26 cellular contexts compared by ENCODE assay signal in genomic region chr7:75987805-75988630, GRCh38. TPM values are rescaled to one million over a fixed set of nuclear protein-coding genes. Genes with fewer than 3 reads are reported as not detected.
DNase-seq lines count a peak whose midpoint lies in the region; ATAC-seq and TF ChIP-seq lines count a peak whose summit lies in the region.
"Had no signal": no experiment of that assay in that cellular context is flagged by ENCODE, and none has a peak within 500 bp of the region (broad histone marks: within the 10 kb centered on the region; RNA-seq: fewer than 3 reads in every experiment).

No MANE protein-coding gene starts in this region.

- H3K36me3 Mint-ChIP-seq in T-helper 17 cell (ENCODE audit: low read depth) = no peaks in the 10 kb centered on the region

- H3K4me1 ChIP-seq in cardiac muscle cell (ENCODE audit: low read depth) (peaks cover 18% of the 10 kb centered on the region), right atrium auricular region (peaks cover 0 to 36% of the 10 kb centered on the region in 2 donors), right lobe of liver (peaks cover 0 to 30% (median 8%) of the 10 kb centered on the region in 4 donors), thyroid gland (peaks cover 15 to 20% of the 10 kb centered on the region in 2 donors)
- H3K4me1 ChIP-seq: HAP-1, uterus had no signal

- no peak for TF ChIP-seq CTCF in cardiac muscle cell (IDR thresholded peaks at IDR 0.05; ENCODE audit: low read depth, low read length)
- TF ChIP-seq CTCF in right atrium auricular region (IDR thresholded peaks at IDR 0.05) = no peak
- TF ChIP-seq CTCF in right lobe of liver (IDR thresholded peaks at IDR 0.05) = no peak
- no peak for TF ChIP-seq CTCF in thyroid gland (IDR thresholded peaks at IDR 0.05)

- 76% methylated on average over 16 of the region's 33 CpGs for WGBS in right lobe of liver (ENCODE audit: insufficient coverage, low coverage, low lambda C conversion rate, missing lambda C conversion rate)
- WGBS in thyroid gland, 2 donors = 91 to 92% methylated on average over 27 to 30 of the region's 33 CpGs

- H3K27me3 ChIP-seq in cardiac muscle cell = no peaks in the 10 kb centered on the region
- no peaks in the 10 kb centered on the region for H3K27me3 ChIP-seq in right atrium auricular region
- H3K27me3 ChIP-seq in right lobe of liver = no peaks in the 10 kb centered on the region
- no peaks in the 10 kb centered on the region for H3K27me3 ChIP-seq in thyroid gland
- H3K27me3 ChIP-seq: ovary, uterus had no signal

- no peak overlapping the region for H3K4me3 Mint-ChIP-seq in T-helper 17 cell
- H3K4me3 Mint-ChIP-seq: activated T-cell treated with anti-CD3 and anti-CD28 coated beads, Interleukin-2, amount 50 U/mL, for 4 hours; dendritic cell treated with granulocyte-macrophage colony-stimulating factor and Interleukin-4, amounts not matched to agents 40 ng/mL and 50 ng/mL, for 4 days; endodermal cell; nephron; stimulated activated naive CD8-positive, alpha-beta T cell treated with anti-CD3 and anti-CD28 coated beads, Interleukin-15, Interleukin-2, amounts not matched to agents 100 ng/mL and 50 ng/mL, for 24 hours had no signal

- no peaks in the 10 kb centered on the region for H3K36me3 ChIP-seq in cardiac muscle cell
- peaks cover 51% of the 10 kb centered on the region for H3K36me3 ChIP-seq in right atrium auricular region
- H3K36me3 ChIP-seq in right lobe of liver = peaks cover 0 to 48% (median 27%) of the 10 kb centered on the region in 4 donors
- peaks cover 37 to 45% of the 10 kb centered on the region in 2 donors for H3K36me3 ChIP-seq in thyroid gland
- H3K36me3 ChIP-seq: ovary, uterus had no signal

- TF ChIP-seq POLR2A in right lobe of liver (IDR thresholded peaks at IDR 0.05) (no peak), thyroid gland (IDR thresholded peaks at IDR 0.05) (no peak)

- H3K27ac Mint-ChIP-seq in T-helper 17 cell = peak overlapping the region; percentile 47
- H3K27ac Mint-ChIP-seq: dendritic cell treated with granulocyte-macrophage colony-stimulating factor and Interleukin-4, amounts not matched to agents 40 ng/mL and 50 ng/mL, for 4 days; endodermal cell; nephron; stimulated activated naive CD8-positive, alpha-beta T cell treated with anti-CD3 and anti-CD28 coated beads, Interleukin-15, Interleukin-2, amounts not matched to agents 100 ng/mL and 50 ng/mL, for 24 hours had no signal

- no peak overlapping the region for H3K4me3 ChIP-seq in cardiac muscle cell
- no peak overlapping the region for H3K4me3 ChIP-seq in right atrium auricular region
- no peak overlapping the region for H3K4me3 ChIP-seq in right lobe of liver
- H3K4me3 ChIP-seq in thyroid gland (replicated peaks in 1 of 3) = no peak overlapping the region
- H3K4me3 ChIP-seq: HAP-1, ovary, smooth muscle cell, thoracic aorta, uterus had no signal

- ATAC-seq in T-helper 17 cell = no peak
- no peak for ATAC-seq in right lobe of liver
- ATAC-seq: activated T-cell treated with anti-CD3 and anti-CD28 coated beads, Interleukin-2, amount 50 U/mL, for 4 hours had no signal

- H3K9me3 ChIP-seq in cardiac muscle cell (ENCODE audit: low read depth) = no peaks in the 10 kb centered on the region
- no peaks in the 10 kb centered on the region for H3K9me3 ChIP-seq in right atrium auricular region
- H3K9me3 ChIP-seq in T-helper 17 cell (ENCODE audit: control insufficient read depth, low read length, poor library complexity, severe bottlenecking) = no peaks in the 10 kb centered on the region
- H3K9me3 ChIP-seq in right lobe of liver = no peaks in the 10 kb centered on the region
- no peaks in the 10 kb centered on the region for H3K9me3 ChIP-seq in thyroid gland
- H3K9me3 ChIP-seq: HAP-1, ovary, thoracic aorta, uterus had no signal

- intact Hi-C loops in right lobe of liver (cut with DNase I) (no loop called here), thyroid gland (cut with DNase I) (no loop called here)

- no peaks in the 10 kb centered on the region for H3K27me3 Mint-ChIP-seq in T-helper 17 cell
- H3K27me3 Mint-ChIP-seq: dendritic cell treated with granulocyte-macrophage colony-stimulating factor and Interleukin-4, amounts not matched to agents 40 ng/mL and 50 ng/mL, for 4 days; IgD-negative memory B cell; stimulated activated naive CD8-positive, alpha-beta T cell treated with anti-CD3 and anti-CD28 coated beads, Interleukin-15, Interleukin-2, amounts not matched to agents 100 ng/mL and 50 ng/mL, for 24 hours had no signal

- H3K27ac ChIP-seq in cardiac muscle cell = peak overlapping the region; percentile 50
- peak overlapping the region in 1 of 2 donors; percentile 70 for H3K27ac ChIP-seq in right atrium auricular region
- peak overlapping the region in 2 of 3 donors; percentile 21 to 62 for H3K27ac ChIP-seq in right lobe of liver
- peak overlapping the region in 2 of 3 donors; percentile 28 to 45 for H3K27ac ChIP-seq in thyroid gland
- H3K27ac ChIP-seq: thoracic aorta, uterus had no signal

- DNase-seq in cardiac muscle cell (ENCODE audit: low read depth in 1 of 2, low spot score in 1 of 2) = no peak
- DNase-seq in right atrium auricular region (ENCODE audit: low spot score) = no peak
- no peak for DNase-seq in T-helper 17 cell
- no peak for DNase-seq in right lobe of liver
- no peak for DNase-seq in thyroid gland
- no peak for DNase-seq in medulla oblongata (ENCODE audit: extremely low spot score)
- no peak for DNase-seq in middle frontal gyrus (ENCODE audit: extremely low spot score, low spot score)
- no peak for DNase-seq in mucosa of gallbladder (ENCODE audit: low spot score)
- DNase-seq: activated gamma-delta T cell treated with Interleukin-2 at 50 U/mL for 16 hours; activated T-cell treated with anti-CD3 and anti-CD28 coated beads, Interleukin-2, amount 50 U/mL, for 4 hours; DMS153; endodermal cell; glutamatergic neuron; NCI-H1048; NCI-H1694; retina; stimulated activated CD4-positive, alpha-beta T cell treated with anti-CD3 and anti-CD28 coated beads, Interleukin-1b, Interleukin-23, amount 100 ng/mL, for 48 hours had no signal

- peaks cover 23% of the 10 kb centered on the region for H3K4me1 Mint-ChIP-seq in T-helper 17 cell

RNA-seq across cellular contexts. Expression of gene TMEM120A, which starts 6.4 kb away (rescaled TPM):
- total RNA-seq in cardiac muscle cell (20.0 and 24.6 TPM in 2 replicates), right atrium auricular region (10 to 100 TPM; 35.3 to 50.0 TPM), T-helper 17 cell (10 to 100 TPM; 21.7 to 27.0 TPM), right lobe of liver (100 to 1,000 TPM in 1 of 6 experiments, 10 to 100 TPM in 5; 20.8 to 104 (median 53.1) TPM), thyroid gland (10 to 100 TPM; 25.4 to 38.2 (median 34.9) TPM), mucosa of gallbladder (69.1 TPM)
- polyA plus RNA-seq in cardiac muscle cell = 56.9 and 69.9 TPM in 2 replicates

RNA-seq across cellular contexts. Expression of gene STYXL1, which starts 59.8 kb away (rescaled TPM):
- total RNA-seq in cardiac muscle cell = 46.7 and 66.3 TPM in 2 replicates
- 87.8 and 92.0 TPM in 2 replicates for polyA plus RNA-seq in cardiac muscle cell
- 10 to 100 TPM; 17.6 to 40.1 TPM for total RNA-seq in right atrium auricular region
- total RNA-seq in T-helper 17 cell = 10 to 100 TPM in 1 of 2 donors, 1 to 10 TPM in 1; 9.0 to 16.5 TPM
- total RNA-seq in right lobe of liver = 10 to 100 TPM; 13.8 to 28.5 (median 21.2) TPM
- 10 to 100 TPM; 14.5 to 53.7 (median 29.1) TPM for total RNA-seq in thyroid gland
- total RNA-seq in mucosa of gallbladder = 28.4 TPM

RNA-seq across cellular contexts. Expression of gene MDH2, which starts 59.9 kb away (rescaled TPM):
- 242 and 306 TPM in 2 replicates for total RNA-seq in cardiac muscle cell
- polyA plus RNA-seq in cardiac muscle cell = 632 and 705 TPM in 2 replicates
- total RNA-seq in right atrium auricular region = 100 to 1,000 TPM; 186 to 272 TPM
- total RNA-seq in T-helper 17 cell = 10 to 100 TPM; 73.6 to 77.0 TPM
- total RNA-seq in right lobe of liver = 100 to 1,000 TPM; 130 to 178 (median 164) TPM
- total RNA-seq in thyroid gland = 100 to 1,000 TPM in 2 of 4 donors, 10 to 100 TPM in 2; 70.8 to 119 (median 95.2) TPM
- 135 TPM for total RNA-seq in mucosa of gallbladder
